8 cellular contexts compared by ENCODE assay signal in genomic region chr21:32096411-32096810, GRCh38.
DNase-seq lines count a peak whose midpoint lies in the region; ATAC-seq and TF ChIP-seq lines count a peak whose summit lies in the region.

No MANE protein-coding gene starts in this region.

- no peak overlapping the region for H3K4me3 Mint-ChIP-seq in stimulated activated naive CD8-positive, alpha-beta T cell treated with anti-CD3 and anti-CD28 coated beads, Interleukin-15, amount 100 ng/mL, for 72 hours

- no peak overlapping the region for H3K4me3 ChIP-seq in dorsolateral prefrontal cortex

- ATAC-seq in Right ventricle myocardium inferior = peak; percentile 15
- no peak for ATAC-seq in left ventricle myocardium superior
- ATAC-seq in stimulated activated naive CD8-positive, alpha-beta T cell treated with anti-CD3 and anti-CD28 coated beads, Interleukin-15, amount 100 ng/mL, for 72 hours = peak; percentile 55
- no peak for ATAC-seq in GM19328 (IDR thresholded peaks at IDR 0.05; ENCODE audit: unreplicated experiment)

- no peak overlapping the region for H3K27ac ChIP-seq in dorsolateral prefrontal cortex

- H3K27ac Mint-ChIP-seq in stimulated activated naive CD8-positive, alpha-beta T cell treated with anti-CD3 and anti-CD28 coated beads, Interleukin-15, amount 100 ng/mL, for 72 hours = peak overlapping the region in 1 of 2 donors; percentile 35

- no peaks in the 10 kb centered on the region for H3K9me3 Mint-ChIP-seq in stimulated activated naive CD8-positive, alpha-beta T cell treated with anti-CD3 and anti-CD28 coated beads, Interleukin-15, amount 100 ng/mL, for 72 hours

- intact Hi-C loops in Right ventricle myocardium inferior (cut with DNase I) (no loop called here), left ventricle myocardium superior (cut with micrococcal nuclease) (no loop called here), dorsolateral prefrontal cortex (cut with DNase I) (loop anchor here in 1 of 2 donors (10.0 kb wide), 1 partner anchor 168 kb away; no protein-coding TSS in a partner anchor)

- no peaks in the 10 kb centered on the region for H3K27me3 Mint-ChIP-seq in stimulated activated naive CD8-positive, alpha-beta T cell treated with anti-CD3 and anti-CD28 coated beads, Interleukin-15, amount 100 ng/mL, for 72 hours

- DNase-seq in Right ventricle myocardium inferior (ENCODE audit: missing footprints) = no peak
- no peak for DNase-seq in left ventricle myocardium superior
- peak; percentile 3 for DNase-seq in NCI-H1105 (lab: John Stamatoyannopoulos, UW)
- peak; percentile 52 for DNase-seq in dermis blood vessel endothelial cell
- DNase-seq in stimulated activated naive CD8-positive, alpha-beta T cell treated with anti-CD3 and anti-CD28 coated beads, Interleukin-15, amount 100 ng/mL, for 72 hours = no peak
- DNase-seq in dorsolateral prefrontal cortex = no peak
- no peak for DNase-seq in epidermal melanocyte (ENCODE audit: insufficient read length, low spot score)

- H3K27me3 ChIP-seq in dorsolateral prefrontal cortex = no peaks in the 10 kb centered on the region

- H3K4me1 Mint-ChIP-seq in stimulated activated naive CD8-positive, alpha-beta T cell treated with anti-CD3 and anti-CD28 coated beads, Interleukin-15, amount 100 ng/mL, for 72 hours = no peaks in the 10 kb centered on the region

- peak in 20 of 56 donors; percentile 8 to 31 (median 21) for TF ChIP-seq CTCF in dorsolateral prefrontal cortex (IDR thresholded peaks at IDR 0.05 in 54 of 56, conservative IDR thresholded peaks at IDR 0.05 in 2 of 56; ENCODE audit: low read depth in 1 of 56, partially characterized antibody in 56 of 56)

Comparison
In these comparisons a context has a peak if more than half of its experiments do, and no peak if none do; other contexts are left out.
1. ATAC-seq: peak in Right ventricle myocardium inferior (single experiment) and stimulated activated naive CD8-positive, alpha-beta T cell treated with anti-CD3 and anti-CD28 coated beads, Interleukin-15, amount 100 ng/mL, for 72 hours (single experiment); none in left ventricle myocardium superior (single experiment) and GM19328 (single experiment).
2. DNase-seq: peak in NCI-H1105 (single experiment) and dermis blood vessel endothelial cell (single experiment); none in Right ventricle myocardium inferior (single experiment), left ventricle myocardium superior (single experiment), stimulated activated naive CD8-positive, alpha-beta T cell treated with anti-CD3 and anti-CD28 coated beads, Interleukin-15, amount 100 ng/mL, for 72 hours (0 of 2), dorsolateral prefrontal cortex (0 of 10) and epidermal melanocyte (single experiment).